15 cellular contexts compared by ENCODE assay signal in genomic region chr18:34225218-34225553, GRCh38. TPM values are rescaled to one million over a fixed set of nuclear protein-coding genes. Genes with fewer than 3 reads are reported as not detected.
DNase-seq lines count a peak whose midpoint lies in the region; ATAC-seq, FAIRE-seq and TF ChIP-seq lines count a peak whose summit lies in the region.
"Had no signal": no experiment of that assay in that cellular context is flagged by ENCODE, and none has a peak within 500 bp of the region (broad histone marks: within the 10 kb centered on the region; RNA-seq: fewer than 3 reads in every experiment).

No MANE protein-coding gene starts in this region.

- DNase-seq in astrocyte (ENCODE audit: low read depth) (no peak), HFFc6 (no peak), HK-2 (ENCODE audit: unreplicated experiment) (no peak)
- DNase-seq: GDM1; stimulated activated naive CD4-positive, alpha-beta T cell treated with Interleukin-2 at 50 U/mL for 16 hours had no signal

- H3K9me3 Mint-ChIP-seq in astrocyte (ENCODE audit: unreplicated experiment) = no peaks in the 10 kb centered on the region
- H3K9me3 Mint-ChIP-seq in HFFc6 = peaks cover 5% of the 10 kb centered on the region

- ATAC-seq in HG03469 (IDR thresholded peaks at IDR 0.05; ENCODE audit: unreplicated experiment) = no peak
- ATAC-seq: activated CD4-positive, CD25-positive, alpha-beta regulatory T cell treated with anti-CD3 and anti-CD28 coated beads, Interleukin-2, amount 50 U/mL, for 24 hours; HCT116 had no signal

- H4K20me1 ChIP-seq in astrocyte (ENCODE audit: insufficient read depth, low read length) = no peaks in the 10 kb centered on the region

- peaks cover 16% of the 10 kb centered on the region for H3K27me3 ChIP-seq in astrocyte (ENCODE audit: insufficient read depth, low read length)
- peaks cover 44% of the 10 kb centered on the region for H3K27me3 ChIP-seq in iPS-18a (ENCODE audit: control insufficient read depth, insufficient read depth, low read length)
- peaks cover 92% of the 10 kb centered on the region for H3K27me3 ChIP-seq in skeletal muscle satellite cell (ENCODE audit: control insufficient read depth, insufficient read depth, low read length)

- H3K9ac ChIP-seq in astrocyte (ENCODE audit: low read length) (no peak overlapping the region), iPS-18a (ENCODE audit: low read length) (peak overlapping the region; percentile 20), skeletal muscle satellite cell (ENCODE audit: low read depth, low read length) (no peak overlapping the region)

- no peak overlapping the region for H3K27ac Mint-ChIP-seq in astrocyte (ENCODE audit: unreplicated experiment)
- no peak overlapping the region for H3K27ac Mint-ChIP-seq in HFFc6
- H3K27ac Mint-ChIP-seq: activated naive CD8-positive, alpha-beta T cell had no signal

- H3K4me2 ChIP-seq in astrocyte (ENCODE audit: low read length) (peak overlapping the region; percentile 98), skeletal muscle satellite cell (ENCODE audit: low read length) (peak overlapping the region; percentile 64)

- H3K4me1 Mint-ChIP-seq in astrocyte (ENCODE audit: low read depth, unreplicated experiment) (no peaks in the 10 kb centered on the region), HFFc6 (ENCODE audit: low read depth) (no peaks in the 10 kb centered on the region)

- H3K4me1 ChIP-seq in HEK293 (ENCODE audit: control insufficient read depth, insufficient read depth, low read length) (no peaks in the 10 kb centered on the region), astrocyte (ENCODE audit: insufficient read depth, low read length) (peaks cover 21% of the 10 kb centered on the region), iPS-18a (ENCODE audit: control insufficient read depth, low read depth, low read length) (peaks cover 12% of the 10 kb centered on the region), skeletal muscle satellite cell (ENCODE audit: control insufficient read depth, insufficient read depth, low read length) (peaks cover 27% of the 10 kb centered on the region)
- H3K4me1 ChIP-seq: foreskin keratinocyte had no signal

- H2AFZ ChIP-seq in astrocyte (ENCODE audit: low read depth, low read length) = peak overlapping the region; percentile 58

- CTCF ChIA-PET in HEK293 (lab: Yijun Ruan, JAX) = interaction anchor here (0.6 to 4.1 kb wide), 28 partner anchors 10 to 1436 kb away, joined by 3 to 31 read pairs (median 4); no protein-coding TSS in a partner anchor

- H3K9me3 ChIP-seq in HEK293 (ENCODE audit: control insufficient read depth, insufficient read depth, low read depth, low read length) (no peaks in the 10 kb centered on the region), astrocyte (ENCODE audit: insufficient read depth, low read depth, low read length) (no peaks in the 10 kb centered on the region), iPS-18a (ENCODE audit: control insufficient read depth, low read depth, low read length) (no peaks in the 10 kb centered on the region), skeletal muscle satellite cell (replicated peaks; ENCODE audit: low read length) (no peaks in the 10 kb centered on the region)
- H3K9me3 ChIP-seq: MG63 had no signal

- H3K36me3 ChIP-seq in HEK293 (ENCODE audit: control insufficient read depth in 2 of 2, insufficient read depth in 1 of 2, low read length in 2 of 2) (no peaks in the 10 kb centered on the region), astrocyte (ENCODE audit: insufficient read depth, low read length) (no peaks in the 10 kb centered on the region), iPS-18a (ENCODE audit: control insufficient read depth, low read depth, low read length) (no peaks in the 10 kb centered on the region), skeletal muscle satellite cell (ENCODE audit: insufficient read depth, low read length) (no peaks in the 10 kb centered on the region)
- H3K36me3 ChIP-seq: MG63 had no signal

- H3K4me3 ChIP-seq in HEK293 (ENCODE audit: low read depth, low read length) (no peak overlapping the region), astrocyte (ENCODE audit: insufficient read depth, low read depth, low read length) (peak overlapping the region; percentile 42), iPS-18a (ENCODE audit: low read length) (peak overlapping the region; percentile 47), skeletal muscle satellite cell (ENCODE audit: low read length) (peak overlapping the region; percentile 16)

- H3K79me2 ChIP-seq in astrocyte (ENCODE audit: insufficient read depth, low read length) = no peaks in the 10 kb centered on the region

- no peak for FAIRE-seq in astrocyte (lab: Jason Lieb, UNC)
- FAIRE-seq: GM18507 had no signal

- H3K27ac ChIP-seq in HEK293 (ENCODE audit: extremely low read depth, low read depth, low read length) = no peak overlapping the region
- H3K27ac ChIP-seq in astrocyte (ENCODE audit: low read depth, low read length) = no peak overlapping the region
- H3K27ac ChIP-seq in iPS-18a (ENCODE audit: low read length) = no peak overlapping the region
- H3K27ac ChIP-seq: foreskin keratinocyte had no signal

- H3K4me3 Mint-ChIP-seq in astrocyte (ENCODE audit: unreplicated experiment) (peak overlapping the region; percentile 75), HFFc6 (no peak overlapping the region)
- H3K4me3 Mint-ChIP-seq: activated naive CD8-positive, alpha-beta T cell had no signal

- TF ChIP-seq CTCF in HEK293 (tag by site-specific recombination; IDR thresholded peaks at IDR 0.05) (no peak; the same call in 1 of the 2 replicates), astrocyte (IDR thresholded peaks at IDR 0.05; ENCODE audit: insufficient read depth, low read depth, low read length) (no peak), HFFc6 (IDR thresholded peaks at IDR 0.05) (no peak)

- peaks cover 18% of the 10 kb centered on the region for H3K27me3 Mint-ChIP-seq in astrocyte (ENCODE audit: low read depth, unreplicated experiment)
- peaks cover 5% of the 10 kb centered on the region for H3K27me3 Mint-ChIP-seq in HFFc6 (ENCODE audit: insufficient read depth)

- POLR2A ChIA-PET in HEK293 (lab: Yijun Ruan, JAX) = interaction anchor here (0.6 to 1.0 kb wide), 4 partner anchors 33 to 996 kb away, joined by 3 to 5 read pairs (median 4); no protein-coding TSS in a partner anchor

- no peaks in the 10 kb centered on the region for H3K36me3 Mint-ChIP-seq in astrocyte (ENCODE audit: low read depth, unreplicated experiment)
- no peaks in the 10 kb centered on the region for H3K36me3 Mint-ChIP-seq in HFFc6 (ENCODE audit: low read depth)
- H3K36me3 Mint-ChIP-seq: activated naive CD8-positive, alpha-beta T cell had no signal

TF ChIP-seq in HEK293, 187 proteins besides CTCF, POLR2A, EP300 and RAD21:
- TF ChIP-seq ZNF138 (tag by site-specific recombination; IDR thresholded peaks at IDR 0.05; ENCODE audit: borderline replicate concordance) = no peak
- TF ChIP-seq ZNF366 (tag by site-specific recombination; conservative IDR thresholded peaks at IDR 0.05) = peak; percentile 8
- TF ChIP-seq ZNF214 (tag by site-specific recombination; IDR thresholded peaks at IDR 0.05; ENCODE audit: borderline replicate concordance) = no peak
- TF ChIP-seq PRDM1 (tag by site-specific recombination; IDR thresholded peaks at IDR 0.05) = peak; percentile 90
- TF ChIP-seq PRDM10 (tag by site-specific recombination; IDR thresholded peaks at IDR 0.05) = peak; percentile 81; the same call in 1 of the 2 replicates

RNA-seq across cellular contexts. Expression of gene NOL4, which starts 0.5 kb away (rescaled TPM):
- 1.9 and 2.1 TPM in 2 replicates for total RNA-seq in astrocyte
- not detected in 2 replicates for total RNA-seq in skeletal muscle satellite cell (2012; rRNA removed)
- not detected for total RNA-seq in HFFc6 (2021; fragmentation: NEBNext Ultra II Directional; extraction: Animal tissue kit (Norgen Biotek cat#: 25700))
- total RNA-seq: foreskin keratinocyte had no signal
